Comparison of ENCODE assay signal across 8 cellular contexts in genomic region chr16:72172105-72173034, GRCh38. TPM values are rescaled to one million over a fixed set of nuclear protein-coding genes. Genes with fewer than 3 reads are reported as not detected.
DNase-seq lines count a peak whose midpoint lies in the region; ATAC-seq lines count a peak whose summit lies in the region.

Gene PMFBP1 (minus strand): TSS chr16:72172155. CDS start chr16:72171208, 947 bp downstream.

- no peak within 1 kb of the TSS for H3K4me3 ChIP-seq in right cardiac atrium (ENCODE audit: low read length)

- H3K27me3 Mint-ChIP-seq in activated CD8-positive, alpha-beta memory T cell treated with anti-CD3 and anti-CD28 coated beads, Interleukin-2, amount 10 ng/mL, durations not matched to agents 7 days and 5 days, result peaks cover 21% of the 10 kb centered on the region
- H3K27me3 Mint-ChIP-seq in activated CD4-positive, alpha-beta memory T cell treated with anti-CD3 and anti-CD28 coated beads for 36 hours, result no peaks in the 10 kb centered on the region
- H3K27me3 Mint-ChIP-seq in stimulated activated naive CD8-positive, alpha-beta T cell treated with anti-CD3 and anti-CD28 coated beads, Interleukin-15, amount 100 ng/mL, for 72 hours, result no peaks in the 10 kb centered on the region

- peak; percentile 86 for ATAC-seq in activated CD8-positive, alpha-beta memory T cell treated with anti-CD3 and anti-CD28 coated beads, Interleukin-2, amount 10 ng/mL, durations not matched to agents 7 days and 5 days
- peak; percentile 95 for ATAC-seq in GM21717 (IDR thresholded peaks at IDR 0.05; ENCODE audit: unreplicated experiment)
- ATAC-seq in right cardiac atrium, result peak; percentile 56 to 60
- ATAC-seq in stimulated activated naive CD8-positive, alpha-beta T cell treated with anti-CD3 and anti-CD28 coated beads, Interleukin-15, amount 100 ng/mL, for 72 hours, result peak; percentile 89

- peak; percentile 43 for DNase-seq in activated CD8-positive, alpha-beta memory T cell treated with anti-CD3 and anti-CD28 coated beads, Interleukin-2, amount 10 ng/mL, durations not matched to agents 7 days and 5 days
- DNase-seq in activated CD8-positive, alpha-beta memory T cell treated with anti-CD3 and anti-CD28 coated beads for 24 hours, result no peak
- DNase-seq in HT1080 (ENCODE audit: low read depth), result peak; percentile 96
- DNase-seq in activated CD4-positive, alpha-beta memory T cell treated with anti-CD3 and anti-CD28 coated beads for 36 hours, result peak; percentile 34
- DNase-seq in right cardiac atrium, result peak in 1 of 3 donors; percentile 13
- DNase-seq in stimulated activated naive CD8-positive, alpha-beta T cell treated with anti-CD3 and anti-CD28 coated beads, Interleukin-15, amount 100 ng/mL, for 72 hours, result peak; percentile 9 to 31
- DNase-seq in ureter (ENCODE audit: low spot score), result no peak

- H3K36me3 Mint-ChIP-seq in activated CD8-positive, alpha-beta memory T cell treated with anti-CD3 and anti-CD28 coated beads, Interleukin-2, amount 10 ng/mL, durations not matched to agents 7 days and 5 days, result no peaks in the 10 kb centered on the region
- no peaks in the 10 kb centered on the region for H3K36me3 Mint-ChIP-seq in activated CD4-positive, alpha-beta memory T cell treated with anti-CD3 and anti-CD28 coated beads for 36 hours

- H3K4me3 Mint-ChIP-seq in activated CD8-positive, alpha-beta memory T cell treated with anti-CD3 and anti-CD28 coated beads, Interleukin-2, amount 10 ng/mL, durations not matched to agents 7 days and 5 days, result no peak within 1 kb of the TSS
- H3K4me3 Mint-ChIP-seq in activated CD4-positive, alpha-beta memory T cell treated with anti-CD3 and anti-CD28 coated beads for 36 hours, result no peak within 1 kb of the TSS
- H3K4me3 Mint-ChIP-seq in stimulated activated naive CD8-positive, alpha-beta T cell treated with anti-CD3 and anti-CD28 coated beads, Interleukin-15, amount 100 ng/mL, for 72 hours, result no peak within 1 kb of the TSS

- intact Hi-C loops in activated CD4-positive, alpha-beta memory T cell treated with anti-CD3 and anti-CD28 coated beads for 36 hours (cut with micrococcal nuclease), result no loop called here
- intact Hi-C loops in right cardiac atrium (cut with DNase I), result no loop called here

- POLR2A ChIA-PET in activated CD4-positive, alpha-beta memory T cell treated with anti-CD3 and anti-CD28 coated beads for 36 hours (lab: Charles Lee), result no interaction called here

- no peaks in the 10 kb centered on the region for H3K27me3 ChIP-seq in right cardiac atrium (ENCODE audit: control insufficient read depth, insufficient read depth)

- WGBS in right cardiac atrium, result 69% methylated on average over 11 of the region's 11 CpGs

- no peak within 1 kb of the TSS for H3K27ac Mint-ChIP-seq in activated CD8-positive, alpha-beta memory T cell treated with anti-CD3 and anti-CD28 coated beads, Interleukin-2, amount 10 ng/mL, durations not matched to agents 7 days and 5 days
- H3K27ac Mint-ChIP-seq in activated CD4-positive, alpha-beta memory T cell treated with anti-CD3 and anti-CD28 coated beads for 36 hours, result no peak within 1 kb of the TSS
- H3K27ac Mint-ChIP-seq in stimulated activated naive CD8-positive, alpha-beta T cell treated with anti-CD3 and anti-CD28 coated beads, Interleukin-15, amount 100 ng/mL, for 72 hours, result peak within 1 kb of the TSS in 1 of 2 donors; percentile 53

- peaks cover 7% of the 10 kb centered on the region for H3K9me3 Mint-ChIP-seq in activated CD8-positive, alpha-beta memory T cell treated with anti-CD3 and anti-CD28 coated beads, Interleukin-2, amount 10 ng/mL, durations not matched to agents 7 days and 5 days (ENCODE audit: low read depth)
- peaks cover 10% of the 10 kb centered on the region for H3K9me3 Mint-ChIP-seq in activated CD4-positive, alpha-beta memory T cell treated with anti-CD3 and anti-CD28 coated beads for 36 hours
- H3K9me3 Mint-ChIP-seq in stimulated activated naive CD8-positive, alpha-beta T cell treated with anti-CD3 and anti-CD28 coated beads, Interleukin-15, amount 100 ng/mL, for 72 hours, result peaks cover 7 to 23% of the 10 kb centered on the region in 2 donors

- peaks cover 9% of the 10 kb centered on the region for H3K4me1 Mint-ChIP-seq in activated CD8-positive, alpha-beta memory T cell treated with anti-CD3 and anti-CD28 coated beads, Interleukin-2, amount 10 ng/mL, durations not matched to agents 7 days and 5 days
- H3K4me1 Mint-ChIP-seq in activated CD4-positive, alpha-beta memory T cell treated with anti-CD3 and anti-CD28 coated beads for 36 hours (ENCODE audit: low read depth), result peaks cover 3% of the 10 kb centered on the region
- H3K4me1 Mint-ChIP-seq in stimulated activated naive CD8-positive, alpha-beta T cell treated with anti-CD3 and anti-CD28 coated beads, Interleukin-15, amount 100 ng/mL, for 72 hours, result peaks cover 19% of the 10 kb centered on the region

- H3K4me1 ChIP-seq in right cardiac atrium (ENCODE audit: control insufficient read depth, insufficient read depth, low read length), result no peaks in the 10 kb centered on the region

- H3K27ac ChIP-seq in right cardiac atrium (ENCODE audit: low read length), result no peak within 1 kb of the TSS

- H3K9me3 ChIP-seq in right cardiac atrium (ENCODE audit: control insufficient read depth, low read length), result no peaks in the 10 kb centered on the region

- CTCF ChIA-PET in activated CD8-positive, alpha-beta memory T cell treated with anti-CD3 and anti-CD28 coated beads, Interleukin-2, amount 10 ng/mL, durations not matched to agents 7 days and 5 days (lab: Charles Lee), result no interaction called here
- CTCF ChIA-PET in activated CD4-positive, alpha-beta memory T cell treated with anti-CD3 and anti-CD28 coated beads for 36 hours (lab: Charles Lee), result interaction anchor here (0.7 kb wide), 1 partner anchor 44 kb away, joined by 3 read pairs; no protein-coding TSS in a partner anchor

RNA-seq across cellular contexts. Expression of gene PMFBP1, which starts in this region (rescaled TPM):
- total RNA-seq in activated CD8-positive, alpha-beta memory T cell treated with anti-CD3 and anti-CD28 coated beads, Interleukin-2, amount 10 ng/mL, durations not matched to agents 7 days and 5 days, result 1 to 10 TPM; 2.1 to 6.3 TPM
- 0.03 TPM in 1 of 2 replicates, not detected in the other for total RNA-seq in HT1080 (2014; rRNA removed; shearing (Covaris generic))
- polyA plus RNA-seq in HT1080 (2015; cell fraction: cytosol; rRNA removed), result not detected in 2 replicates
- polyA plus RNA-seq in HT1080 (2015; cell fraction: nucleus; rRNA removed), result 0.08 and 0.38 TPM in 2 replicates
- total RNA-seq in activated CD4-positive, alpha-beta memory T cell treated with anti-CD3 and anti-CD28 coated beads for 36 hours, result under 1 TPM; 0.19 to 0.29 TPM
- total RNA-seq in right cardiac atrium, result under 1 TPM in 3 of 4 donors, not detected in 1; 0.42 to 0.51 (median 0.44) TPM
- polyA plus RNA-seq in right cardiac atrium, result 0.38 TPM
- total RNA-seq in ureter, result 1.6 TPM

Comparison
In these comparisons a context has a peak if more than half of its experiments do, and no peak if none do; other contexts are left out.
1. DNase-seq: peak in activated CD8-positive, alpha-beta memory T cell treated with anti-CD3 and anti-CD28 coated beads, Interleukin-2, amount 10 ng/mL, durations not matched to agents 7 days and 5 days (single experiment) and stimulated activated naive CD8-positive, alpha-beta T cell treated with anti-CD3 and anti-CD28 coated beads, Interleukin-15, amount 100 ng/mL, for 72 hours (2 of 2); none in activated CD8-positive, alpha-beta memory T cell treated with anti-CD3 and anti-CD28 coated beads for 24 hours (single experiment) and ureter (single experiment).
2. Peak in DNase-seq in HT1080; RNA of the gene not detected or under 1 TPM.
3. Peak in DNase-seq in activated CD4-positive, alpha-beta memory T cell treated with anti-CD3 and anti-CD28 coated beads for 36 hours; RNA of the gene not detected or under 1 TPM.
4. Peak in ATAC-seq in right cardiac atrium; RNA of the gene not detected or under 1 TPM.
5. Peak in every context shown above with its lines, with median percentiles within 50 percentile points of each other: ATAC-seq.